In the genomic region with DNA sequence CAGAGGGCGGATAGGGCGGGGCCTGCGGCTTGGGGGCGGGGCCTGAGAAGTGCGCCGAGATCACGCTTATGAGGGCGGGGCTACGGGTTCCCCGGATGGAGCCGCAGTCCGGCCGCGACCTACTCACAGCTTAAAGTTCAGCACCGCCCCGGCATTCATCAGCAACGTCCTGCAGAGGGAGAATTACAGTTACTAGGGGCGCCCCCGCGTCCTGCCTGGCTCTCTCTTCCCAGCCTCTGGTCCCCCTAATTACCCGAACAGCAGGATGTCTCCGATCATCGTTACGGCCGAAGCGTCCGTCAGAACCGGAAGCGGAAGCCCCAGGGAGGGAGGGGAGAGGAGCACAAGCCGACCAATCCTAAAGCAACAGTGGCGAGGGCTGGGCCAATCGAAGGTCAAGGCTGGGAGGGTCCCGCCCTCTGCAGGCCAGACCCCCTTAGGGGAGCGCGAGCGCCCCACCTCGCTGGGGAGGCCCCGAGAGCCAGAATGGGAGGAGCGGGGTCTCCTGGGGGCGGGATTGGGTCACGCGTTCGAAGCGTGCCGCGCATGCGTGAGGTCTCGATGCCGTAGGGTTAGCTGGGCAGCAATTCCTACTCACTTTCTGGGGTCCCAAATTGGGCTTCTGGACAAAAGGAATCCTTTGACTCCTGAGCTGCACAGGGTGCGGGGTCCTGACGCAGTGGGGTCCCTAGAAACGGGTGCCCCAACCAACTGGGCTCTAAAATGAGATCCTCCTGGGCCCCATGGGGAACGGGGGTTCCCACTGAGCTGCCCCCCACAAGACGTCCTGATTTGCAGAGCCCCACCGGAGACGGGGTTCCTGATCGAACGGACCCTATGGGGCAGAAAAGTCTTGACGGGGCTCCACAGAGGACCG, we compare ENCODE assay signal across 1 cellular context.
TF ChIP-seq lines count a peak whose summit lies in the region.

Gene SMIM7, minus strand, starts transcription at position 313 of the 877 bp plus-strand sequence. Its CDS starts 34 bp downstream, at position 279.

TF ChIP-seq in K562, 482 proteins besides CTCF, POLR2A, EP300 and RAD21 (continued from another document and continues in another):
- TF ChIP-seq MGA (IDR thresholded peaks at IDR 0.05), result peak; percentile 80
- no peak for TF ChIP-seq FOXJ2 (tag; IDR thresholded peaks at IDR 0.05)
- TF ChIP-seq MCM5 (IDR thresholded peaks at IDR 0.05; ENCODE audit: low read depth), result no peak
- TF ChIP-seq, protein P1, sequence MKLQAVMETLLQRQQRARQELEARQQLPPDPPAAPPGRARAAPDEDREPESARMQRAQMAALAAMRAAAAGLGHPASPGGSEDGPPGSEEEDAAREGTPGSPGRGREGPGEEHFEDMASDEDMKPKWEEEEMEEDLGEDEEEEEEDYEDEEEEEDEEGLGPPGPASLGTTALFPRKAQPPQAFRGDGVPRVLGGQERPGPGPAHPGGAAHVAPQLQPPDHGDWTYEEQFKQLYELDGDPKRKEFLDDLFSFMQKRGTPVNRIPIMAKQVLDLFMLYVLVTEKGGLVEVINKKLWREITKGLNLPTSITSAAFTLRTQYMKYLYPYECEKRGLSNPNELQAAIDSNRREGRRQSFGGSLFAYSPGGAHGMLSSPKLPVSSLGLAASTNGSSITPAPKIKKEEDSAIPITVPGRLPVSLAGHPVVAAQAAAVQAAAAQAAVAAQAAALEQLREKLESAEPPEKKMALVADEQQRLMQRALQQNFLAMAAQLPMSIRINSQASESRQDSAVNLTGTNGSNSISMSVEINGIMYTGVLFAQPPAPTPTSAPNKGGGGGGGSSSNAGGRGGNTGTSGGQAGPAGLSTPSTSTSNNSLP (IDR thresholded peaks at IDR 0.05; ENCODE audit: borderline replicate concordance, low read depth, low read length), result peak; percentile 47; the same call in 1 of the 2 replicates
- no peak for TF ChIP-seq ZNF589 (CRISPR knock-in tag; IDR thresholded peaks at IDR 0.05; ENCODE audit: low read depth)
- no peak for TF ChIP-seq PTRF (tag; IDR thresholded peaks at IDR 0.05)
- TF ChIP-seq ZNF354B (CRISPR knock-in tag; IDR thresholded peaks at IDR 0.05), result no peak
- TF ChIP-seq, protein P2, sequence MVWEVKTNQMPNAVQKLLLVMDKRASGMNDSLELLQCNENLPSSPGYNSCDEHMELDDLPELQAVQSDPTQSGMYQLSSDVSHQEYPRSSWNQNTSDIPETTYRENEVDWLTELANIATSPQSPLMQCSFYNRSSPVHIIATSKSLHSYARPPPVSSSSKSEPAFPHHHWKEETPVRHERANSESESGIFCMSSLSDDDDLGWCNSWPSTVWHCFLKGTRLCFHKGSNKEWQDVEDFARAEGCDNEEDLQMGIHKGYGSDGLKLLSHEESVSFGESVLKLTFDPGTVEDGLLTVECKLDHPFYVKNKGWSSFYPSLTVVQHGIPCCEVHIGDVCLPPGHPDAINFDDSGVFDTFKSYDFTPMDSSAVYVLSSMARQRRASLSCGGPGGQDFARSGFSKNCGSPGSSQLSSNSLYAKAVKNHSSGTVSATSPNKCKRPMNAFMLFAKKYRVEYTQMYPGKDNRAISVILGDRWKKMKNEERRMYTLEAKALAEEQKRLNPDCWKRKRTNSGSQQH (CRISPR knock-in tag; IDR thresholded peaks at IDR 0.05), result no peak
- TF ChIP-seq, protein P3, sequence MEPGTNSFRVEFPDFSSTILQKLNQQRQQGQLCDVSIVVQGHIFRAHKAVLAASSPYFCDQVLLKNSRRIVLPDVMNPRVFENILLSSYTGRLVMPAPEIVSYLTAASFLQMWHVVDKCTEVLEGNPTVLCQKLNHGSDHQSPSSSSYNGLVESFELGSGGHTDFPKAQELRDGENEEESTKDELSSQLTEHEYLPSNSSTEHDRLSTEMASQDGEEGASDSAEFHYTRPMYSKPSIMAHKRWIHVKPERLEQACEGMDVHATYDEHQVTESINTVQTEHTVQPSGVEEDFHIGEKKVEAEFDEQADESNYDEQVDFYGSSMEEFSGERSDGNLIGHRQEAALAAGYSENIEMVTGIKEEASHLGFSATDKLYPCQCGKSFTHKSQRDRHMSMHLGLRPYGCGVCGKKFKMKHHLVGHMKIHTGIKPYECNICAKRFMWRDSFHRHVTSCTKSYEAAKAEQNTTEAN (CRISPR knock-in tag; IDR thresholded peaks at IDR 0.05), result no peak
- TF ChIP-seq RFX1 (IDR thresholded peaks at IDR 0.05), result no peak
- TF ChIP-seq ZSCAN29 (IDR thresholded peaks at IDR 0.05), result no peak
- TF ChIP-seq E2F1 (CRISPR knock-in tag; IDR thresholded peaks at IDR 0.05), result no peak
- no peak for TF ChIP-seq PRPF4 (IDR thresholded peaks at IDR 0.05; ENCODE audit: insufficient read depth, low read depth, low read length, poor library complexity, severe bottlenecking)
- TF ChIP-seq MCM3 (IDR thresholded peaks at IDR 0.05), result no peak
